In genomic region chr7:72275412-72276070, GRCh38 we compare ENCODE assay signal across 26 cellular contexts.
"Had no signal": no experiment of that assay in that cellular context is flagged by ENCODE, and none has a peak within 500 bp of the region (broad histone marks: within the 10 kb centered on the region; RNA-seq: fewer than 3 reads in every experiment).

No MANE protein-coding gene starts in this region.

- ATAC-seq: heart left ventricle; left colon; left lung; lower lobe of right lung; mucosa of descending colon; naive thymus-derived CD4-positive, alpha-beta T cell; pancreas; psoas muscle; right lobe of liver; stimulated activated memory B cell treated with anti-CD40 and anti-IgM and Interleukin-4, amounts not matched to agents 10 μg/mL and 1 μg/mL and 100 μg/mL, for 72 hours; stimulated activated naive CD8-positive, alpha-beta T cell treated with anti-CD3 and anti-CD28 coated beads, Interleukin-15, amount 100 ng/mL, for 72 hours had no signal

- DNase-seq: heart left ventricle; immature natural killer cell; kidney; left colon; left lung; lower lobe of right lung; mammary epithelial cell; mesendoderm; mucosa of descending colon; naive thymus-derived CD4-positive, alpha-beta T cell; pancreas; psoas muscle; right lobe of liver; stimulated activated CD4-positive, alpha-beta T cell treated with anti-CD3 and anti-CD28 coated beads, Interleukin-1b, Interleukin-23, amount 100 ng/mL, for 48 hours; stimulated activated CD4-positive, alpha-beta T cell treated with anti-CD3 and anti-CD28 coated beads, Interleukin-2, amount 100 ng/mL, for 48 hours; stimulated activated CD4-positive, alpha-beta T cell treated with anti-CD3 and anti-CD28 coated beads, Interleukin-4, amount 100 ng/mL, for 4 hours; stimulated activated CD8-positive, alpha-beta memory T cell treated with anti-CD3 and anti-CD28 coated beads, Interleukin-4, amount 100 ng/mL, for 48 hours; stimulated activated naive CD4-positive, alpha-beta T cell treated with Interleukin-2 at 50 U/mL for 16 hours; stimulated activated naive CD8-positive, alpha-beta T cell treated with anti-CD3 and anti-CD28 coated beads, Interleukin-15, amount 100 ng/mL, for 72 hours; transverse colon; upper lobe of left lung had no signal

- H3K36me3 ChIP-seq: heart left ventricle, left lung, lower lobe of right lung, pancreas, right atrium auricular region, right lobe of liver, transverse colon, upper lobe of left lung had no signal

- H3K36me3 Mint-ChIP-seq: immature natural killer cell; mesothelial cell of epicardium; natural killer cell treated with Interleukin-12 subunit alpha and Interleukin-12 subunit beta and Interleukin-15 and Interleukin-18, amount 100 ng/mL, for 72 hours; stimulated activated memory B cell treated with anti-CD40 and anti-IgM and Interleukin-4, amounts not matched to agents 10 μg/mL and 1 μg/mL and 100 μg/mL, for 72 hours had no signal

- H3K4me1 Mint-ChIP-seq: immature natural killer cell; mesothelial cell of epicardium; naive thymus-derived CD4-positive, alpha-beta T cell; stimulated activated memory B cell treated with anti-CD40 and anti-IgM and Interleukin-4, amounts not matched to agents 10 μg/mL and 1 μg/mL and 100 μg/mL, for 72 hours; stimulated activated naive CD8-positive, alpha-beta T cell treated with anti-CD3 and anti-CD28 coated beads, Interleukin-15, amount 100 ng/mL, for 72 hours had no signal

- H3K9me3 ChIP-seq: lower lobe of right lung, pancreas, right lobe of liver, transverse colon had no signal

- H3K4me1 ChIP-seq: heart left ventricle, left lung, lower lobe of right lung, pancreas, psoas muscle, right atrium auricular region, right lobe of liver, transverse colon, upper lobe of left lung had no signal

- H3K27me3 ChIP-seq: heart left ventricle, left lung, pancreas, right atrium auricular region, right lobe of liver, transverse colon, upper lobe of left lung had no signal

- H3K4me3 ChIP-seq: heart left ventricle, left lung, lower lobe of right lung, mucosa of descending colon, pancreas, psoas muscle, right atrium auricular region, right lobe of liver, smooth muscle cell, transverse colon, upper lobe of left lung had no signal

- H3K27me3 Mint-ChIP-seq: naive thymus-derived CD4-positive, alpha-beta T cell; stimulated activated memory B cell treated with anti-CD40 and anti-IgM and Interleukin-4, amounts not matched to agents 10 μg/mL and 1 μg/mL and 100 μg/mL, for 72 hours; stimulated activated naive CD8-positive, alpha-beta T cell treated with anti-CD3 and anti-CD28 coated beads, Interleukin-15, amount 100 ng/mL, for 72 hours had no signal

- H3K27ac Mint-ChIP-seq: immature natural killer cell; mesothelial cell of epicardium; naive thymus-derived CD4-positive, alpha-beta T cell; natural killer cell treated with Interleukin-12 subunit alpha and Interleukin-12 subunit beta and Interleukin-15 and Interleukin-18, amount 100 ng/mL, for 72 hours; stimulated activated memory B cell treated with anti-CD40 and anti-IgM and Interleukin-4, amounts not matched to agents 10 μg/mL and 1 μg/mL and 100 μg/mL, for 72 hours; stimulated activated naive CD8-positive, alpha-beta T cell treated with anti-CD3 and anti-CD28 coated beads, Interleukin-15, amount 100 ng/mL, for 72 hours had no signal

- H3K27ac ChIP-seq: heart left ventricle, left lung, lower lobe of right lung, pancreas, psoas muscle, right atrium auricular region, right lobe of liver, transverse colon, upper lobe of left lung had no signal

- H3K4me3 Mint-ChIP-seq: immature natural killer cell; mesothelial cell of epicardium; naive thymus-derived CD4-positive, alpha-beta T cell; natural killer cell treated with Interleukin-12 subunit alpha and Interleukin-12 subunit beta and Interleukin-15 and Interleukin-18, amount 100 ng/mL, for 72 hours; stimulated activated memory B cell treated with anti-CD40 and anti-IgM and Interleukin-4, amounts not matched to agents 10 μg/mL and 1 μg/mL and 100 μg/mL, for 72 hours; stimulated activated naive CD8-positive, alpha-beta T cell treated with anti-CD3 and anti-CD28 coated beads, Interleukin-15, amount 100 ng/mL, for 72 hours had no signal
